In genomic region chr1:26890467-26890796, GRCh38 we compare ENCODE assay signal across 8 cellular contexts. TPM values are rescaled to one million over a fixed set of nuclear protein-coding genes. Genes with fewer than 3 reads are reported as not detected.
DNase-seq lines count a peak whose midpoint lies in the region; ATAC-seq and TF ChIP-seq lines count a peak whose summit lies in the region.

No MANE protein-coding gene starts in this region.

- peak overlapping the region; percentile 93 for H4K91ac ChIP-seq in trophoblast cell (ENCODE audit: low read depth, low read length)

- H3K27me3 ChIP-seq in DND-41 (ENCODE audit: insufficient read depth, low read length, poor library complexity) (no peaks in the 10 kb centered on the region), RWPE2 (ENCODE audit: insufficient read depth, poor library complexity, severe bottlenecking) (no peaks in the 10 kb centered on the region), fibroblast of lung (ENCODE audit: control insufficient read depth, insufficient read depth, low read length) (no peaks in the 10 kb centered on the region), trophoblast cell (ENCODE audit: insufficient read depth, low read length) (no peaks in the 10 kb centered on the region)

- DNase-seq in DND-41 (no peak), HFFc6 (no peak), RWPE2 (ENCODE audit: low spot score) (no peak), fibroblast of lung (ENCODE audit: low read depth in 2 of 2) (no peak), trophoblast cell (no peak), NCI-H2029 (lab: John Stamatoyannopoulos, UW) (no peak), G401 (ENCODE audit: low spot score) (no peak)
- DNase-seq in activated CD8-positive, alpha-beta memory T cell treated with anti-CD3 and anti-CD28 coated beads, Interleukin-2, amount 50 U/mL, for 48 hours: no peak

- H4K8ac ChIP-seq in trophoblast cell (ENCODE audit: low read depth, low read length): peak overlapping the region; percentile 99

- H3K4ac ChIP-seq in trophoblast cell (ENCODE audit: low read depth, low read length): peak overlapping the region; percentile 49

- H4K12ac ChIP-seq in trophoblast cell (ENCODE audit: low read depth, low read length): peak overlapping the region; percentile 97

- no peaks in the 10 kb centered on the region for H3K9me3 Mint-ChIP-seq in HFFc6

- peak overlapping the region; percentile 91 for H3K9ac ChIP-seq in DND-41 (ENCODE audit: low read depth, low read length)
- peak overlapping the region; percentile 98 for H3K9ac ChIP-seq in fibroblast of lung (ENCODE audit: insufficient read depth, low read length)
- peak overlapping the region; percentile 65 for H3K9ac ChIP-seq in trophoblast cell (ENCODE audit: low read length)

- no CpG with 5 or more reads among the region's 12 CpGs for WGBS in trophoblast cell (ENCODE audit: extremely low coverage, insufficient coverage, insufficient read length)

- H3K4me3 Mint-ChIP-seq in HFFc6: peak overlapping the region; percentile 91

- peak overlapping the region; percentile 68 for H3K14ac ChIP-seq in trophoblast cell (ENCODE audit: low read length)

- peak overlapping the region; percentile 73 for H3K18ac ChIP-seq in trophoblast cell (ENCODE audit: low read length)

- H3K36me3 ChIP-seq in DND-41 (ENCODE audit: insufficient read depth, low read length) (peaks cover 71% of the 10 kb centered on the region), RWPE2 (ENCODE audit: low read depth) (peaks cover 66% of the 10 kb centered on the region), fibroblast of lung (ENCODE audit: control insufficient read depth, insufficient read depth, low read length) (peaks cover 15% of the 10 kb centered on the region), trophoblast cell (ENCODE audit: control insufficient read depth in 1 of 2, insufficient read depth in 2 of 2, low read length in 2 of 2) (peaks cover 38 to 54% of the 10 kb centered on the region in 2 experiments)

- H3K36me3 Mint-ChIP-seq in HFFc6 (ENCODE audit: low read depth): peaks cover 41% of the 10 kb centered on the region

- H3K4me1 ChIP-seq in DND-41 (ENCODE audit: insufficient read depth, low read length) (peaks cover 25% of the 10 kb centered on the region), RWPE2 (ENCODE audit: insufficient read depth, poor library complexity, severe bottlenecking) (peaks cover 16% of the 10 kb centered on the region), fibroblast of lung (ENCODE audit: control insufficient read depth, extremely low read depth, insufficient read depth, low read length) (peaks cover 10% of the 10 kb centered on the region), trophoblast cell (ENCODE audit: control insufficient read depth in 1 of 2, insufficient read depth in 2 of 2, low read length in 2 of 2) (peaks cover 7 to 9% of the 10 kb centered on the region in 2 experiments)

- in situ Hi-C loops in G401 (cut with HindIII; ENCODE audit: low sequenced_read_pairs): no loop called here

- H3K79me2 ChIP-seq in DND-41 (ENCODE audit: insufficient read depth, low read length) (peaks cover 39% of the 10 kb centered on the region), fibroblast of lung (ENCODE audit: control insufficient read depth, insufficient read depth, low read length) (peaks cover 18% of the 10 kb centered on the region), trophoblast cell (ENCODE audit: control insufficient read depth, insufficient read depth, low read length, poor library complexity) (peaks cover 10% of the 10 kb centered on the region)

- H3K27ac Mint-ChIP-seq in HFFc6: peak overlapping the region; percentile 93

- TF ChIP-seq CTCF in DND-41 (IDR thresholded peaks at IDR 0.05; ENCODE audit: borderline replicate concordance, extremely low read depth, low read length, poor library complexity, severe bottlenecking) (no peak), HFFc6 (IDR thresholded peaks at IDR 0.05) (no peak), RWPE2 (IDR thresholded peaks at IDR 0.05; ENCODE audit: poor library complexity, severe bottlenecking) (no peak), fibroblast of lung (conservative IDR thresholded peaks at IDR 0.05 in 1 of 2, IDR thresholded peaks at IDR 0.05 in 1 of 2; ENCODE audit: low read depth in 1 of 2, low read length in 2 of 2) (no peak)

- H3K23ac ChIP-seq in trophoblast cell (ENCODE audit: low read length): no peak overlapping the region

- H3K4me1 Mint-ChIP-seq in HFFc6 (ENCODE audit: low read depth): peaks cover 24% of the 10 kb centered on the region

- no peaks in the 10 kb centered on the region; the same call in 1 of the 2 replicates for H3K27me3 Mint-ChIP-seq in HFFc6 (ENCODE audit: insufficient read depth)

- H3K4me3 ChIP-seq in DND-41 (ENCODE audit: low read depth in 1 of 2, low read length in 2 of 2): peak overlapping the region; percentile 88 to 95
- H3K4me3 ChIP-seq in RWPE2 (ENCODE audit: severe bottlenecking): peak overlapping the region; percentile 70
- H3K4me3 ChIP-seq in fibroblast of lung (replicated peaks in 1 of 4; ENCODE audit: control extremely low read depth in 1 of 4, insufficient read depth in 1 of 4, low read depth in 3 of 4, low read length in 4 of 4): peak overlapping the region; percentile 72 to 98 (median 90)
- H3K4me3 ChIP-seq in trophoblast cell (ENCODE audit: low read depth, low read length): peak overlapping the region; percentile 60

- peak overlapping the region; percentile 72 for H2BK5ac ChIP-seq in trophoblast cell (ENCODE audit: low read depth, low read length, poor library complexity)

- peaks cover 9% of the 10 kb centered on the region for H3K79me1 ChIP-seq in trophoblast cell (ENCODE audit: low read length)

- ATAC-seq in DND-41 (ENCODE audit: insufficient read depth, low read depth) (peak; percentile 71), RWPE2 (ENCODE audit: low read depth) (peak; percentile 13; the same call in 2 of the 3 replicates)

- H2BK120ac ChIP-seq in trophoblast cell (ENCODE audit: insufficient read depth, low read length, poor library complexity): peak overlapping the region; percentile 61

- H3K27ac ChIP-seq in DND-41 (ENCODE audit: low read length) (peak overlapping the region; percentile 83), RWPE2 (ENCODE audit: poor library complexity, severe bottlenecking) (peak overlapping the region; percentile 64), fibroblast of lung (ENCODE audit: insufficient read depth, low read length) (peak overlapping the region; percentile 92), trophoblast cell (ENCODE audit: low read depth, low read length) (no peak overlapping the region)

- H4K20me1 ChIP-seq in DND-41 (ENCODE audit: insufficient read depth, low read length): peaks cover 13% of the 10 kb centered on the region; the same call in 1 of the 2 replicates
- no peaks in the 10 kb centered on the region for H4K20me1 ChIP-seq in fibroblast of lung (ENCODE audit: control insufficient read depth, extremely low read depth, insufficient read depth, low read length)

- peak overlapping the region; percentile 85 for H2AK5ac ChIP-seq in trophoblast cell (ENCODE audit: low read length)

- H2AFZ ChIP-seq in DND-41 (ENCODE audit: low read depth, low read length) (peak overlapping the region; percentile 97), fibroblast of lung (ENCODE audit: low read length) (peak overlapping the region; percentile 96), trophoblast cell (ENCODE audit: insufficient read depth, low read length, poor library complexity) (peak overlapping the region; percentile 84)

- H3K4me2 ChIP-seq in DND-41 (ENCODE audit: insufficient read depth, low read length) (peak overlapping the region; percentile 95), fibroblast of lung (ENCODE audit: extremely low read depth, insufficient read depth, low read length) (peak overlapping the region; percentile 97), trophoblast cell (ENCODE audit: low read length) (peak overlapping the region; percentile 96)

- H2BK12ac ChIP-seq in trophoblast cell (ENCODE audit: low read length): peak overlapping the region; percentile 27

- no peaks in the 10 kb centered on the region for H3K9me3 ChIP-seq in DND-41 (ENCODE audit: insufficient read depth, low read length, severe bottlenecking)
- H3K9me3 ChIP-seq in RWPE2 (ENCODE audit: severe bottlenecking): no peaks in the 10 kb centered on the region
- no peaks in the 10 kb centered on the region for H3K9me3 ChIP-seq in fibroblast of lung (ENCODE audit: control insufficient read depth, insufficient read depth, low read depth, low read length)
- peaks cover 2% of the 10 kb centered on the region for H3K9me3 ChIP-seq in trophoblast cell (ENCODE audit: insufficient read depth, low read depth, low read length)

RNA-seq across cellular contexts. Expression of gene GPN2, which starts 0.3 kb away (rescaled TPM):
- 10 to 100 TPM; 28.4 to 39.3 (median 36.1) TPM for total RNA-seq in HFFc6 (2021; fragmentation: NEBNext Ultra II Directional; extraction: Animal tissue kit (Norgen Biotek cat#: 25700))
- 9.0 and 12.2 TPM in 2 replicates for total RNA-seq in fibroblast of lung
- polyA plus RNA-seq in fibroblast of lung: 21.5 and 32.6 TPM in 2 replicates
- polyA plus RNA-seq in fibroblast of lung (2012): 22.0 and 35.1 TPM in 2 replicates
- 76.8 and 96.2 TPM in 2 replicates for polyA minus RNA-seq in fibroblast of lung (ENCODE audit: low replicate concordance)
- 22.9 and 24.1 TPM in 2 replicates for polyA plus RNA-seq in trophoblast cell (2013)
- total RNA-seq in G401 (2014; rRNA removed; shearing (Covaris generic)): 20.0 and 26.9 TPM in 2 replicates

RNA-seq across cellular contexts. Expression of gene GPATCH3, which starts 9.8 kb away (rescaled TPM):
- 10 to 100 TPM in 3 of 6 experiments, 1 to 10 TPM in 3; 8.6 to 12.0 (median 10.2) TPM for total RNA-seq in HFFc6 (2021; fragmentation: NEBNext Ultra II Directional; extraction: Animal tissue kit (Norgen Biotek cat#: 25700))
- 10.8 and 11.4 TPM in 2 replicates for total RNA-seq in fibroblast of lung
- polyA plus RNA-seq in fibroblast of lung: 4.9 and 5.1 TPM in 2 replicates
- polyA plus RNA-seq in fibroblast of lung (2012): 7.3 and 7.6 TPM in 2 replicates
- 3.5 and 6.4 TPM in 2 replicates for polyA minus RNA-seq in fibroblast of lung (ENCODE audit: low replicate concordance)
- 17.8 and 18.2 TPM in 2 replicates for polyA plus RNA-seq in trophoblast cell (2013)
- total RNA-seq in G401 (2014; rRNA removed; shearing (Covaris generic)): 13.1 and 22.0 TPM in 2 replicates

RNA-seq across cellular contexts. Expression of gene NR0B2, which starts 23.3 kb away (rescaled TPM):
- total RNA-seq in HFFc6 (2021; fragmentation: NEBNext Ultra II Directional; extraction: Animal tissue kit (Norgen Biotek cat#: 25700)): not detected
- total RNA-seq in fibroblast of lung: not detected in 2 replicates
- not detected in 2 replicates for polyA plus RNA-seq in fibroblast of lung
- polyA plus RNA-seq in fibroblast of lung (2012): not detected in 2 replicates
- not detected in 2 replicates for polyA minus RNA-seq in fibroblast of lung (ENCODE audit: low replicate concordance)
- polyA plus RNA-seq in trophoblast cell (2013): not detected in 2 replicates
- not detected in 2 replicates for total RNA-seq in G401 (2014; rRNA removed; shearing (Covaris generic))

RNA-seq across cellular contexts. Expression of gene SFN, which starts 27.5 kb away (rescaled TPM):
- under 1 TPM in 4 of 6 experiments, not detected in 2; 0.11 to 0.28 (median 0.20) TPM for total RNA-seq in HFFc6 (2021; fragmentation: NEBNext Ultra II Directional; extraction: Animal tissue kit (Norgen Biotek cat#: 25700))
- under 0.01 TPM in 1 of 2 replicates, not detected in the other for total RNA-seq in fibroblast of lung
- 0.19 and 0.34 TPM in 2 replicates for polyA plus RNA-seq in fibroblast of lung
- polyA plus RNA-seq in fibroblast of lung (2012): 0.16 and 0.55 TPM in 2 replicates
- polyA minus RNA-seq in fibroblast of lung (ENCODE audit: low replicate concordance): 1.3 TPM in 1 of 2 replicates, not detected in the other
- polyA plus RNA-seq in trophoblast cell (2013): 45.3 and 46.7 TPM in 2 replicates
- total RNA-seq in G401 (2014; rRNA removed; shearing (Covaris generic)): 58.6 and 67.7 TPM in 2 replicates

RNA-seq across cellular contexts. Expression of gene NUDC, which starts 31.1 kb away (rescaled TPM):
- 10 to 100 TPM; 69.1 to 92.6 (median 87.6) TPM for total RNA-seq in HFFc6 (2021; fragmentation: NEBNext Ultra II Directional; extraction: Animal tissue kit (Norgen Biotek cat#: 25700))
- total RNA-seq in fibroblast of lung: 19.5 and 21.5 TPM in 2 replicates
- polyA plus RNA-seq in fibroblast of lung: 41.5 and 60.3 TPM in 2 replicates
- polyA plus RNA-seq in fibroblast of lung (2012): 88.9 and 132 TPM in 2 replicates
- polyA minus RNA-seq in fibroblast of lung (ENCODE audit: low replicate concordance): 23.9 and 33.6 TPM in 2 replicates
- polyA plus RNA-seq in trophoblast cell (2013): 61.4 and 64.4 TPM in 2 replicates
- total RNA-seq in G401 (2014; rRNA removed; shearing (Covaris generic)): 35.4 and 47.6 TPM in 2 replicates
